Comparison of ENCODE assay signal across 26 cellular contexts in genomic region chr9:108536836-108537601, GRCh38.
DNase-seq lines count a peak whose midpoint lies in the region; FAIRE-seq and TF ChIP-seq lines count a peak whose summit lies in the region.
"Had no signal": no experiment of that assay in that cellular context is flagged by ENCODE, and none has a peak within 500 bp of the region (broad histone marks: within the 10 kb centered on the region; RNA-seq: fewer than 3 reads in every experiment).

No MANE protein-coding gene starts in this region.

- no peak overlapping the region for H3K4me3 ChIP-seq in astrocyte (ENCODE audit: insufficient read depth, low read depth, low read length)
- H3K4me3 ChIP-seq: BLaER1 treated with 17β-estradiol and CSF1 and Interleukin-3, amounts not matched to agents 10 nM and 100 nM; GM12878; SK-N-MC had no signal

- H2AFZ ChIP-seq in astrocyte (ENCODE audit: low read depth, low read length) = no peak overlapping the region

- peaks cover 14% of the 10 kb centered on the region for H3K4me1 Mint-ChIP-seq in astrocyte (ENCODE audit: low read depth, unreplicated experiment)
- H3K4me1 Mint-ChIP-seq: CD4-positive, alpha-beta memory T cell had no signal

- no peak overlapping the region for H3K4me3 Mint-ChIP-seq in astrocyte (ENCODE audit: unreplicated experiment)
- H3K4me3 Mint-ChIP-seq: CD4-positive, alpha-beta memory T cell had no signal

- peaks cover 15% of the 10 kb centered on the region for H3K9me3 Mint-ChIP-seq in astrocyte (ENCODE audit: unreplicated experiment)

- DNase-seq in EL (peak; percentile 65), HTR-8/SVneo (ENCODE audit: insufficient read length, low spot score) (no peak), astrocyte (ENCODE audit: low read depth) (peak; percentile 34), iris pigment epithelial cell (ENCODE audit: low read depth) (peak; percentile 12), DMS153 treated with DMSO at 0.1 percent for 48 hours (lab: John Stamatoyannopoulos, UW; ENCODE audit: unreplicated experiment) (no peak), amniotic stem cell (lab: John Stamatoyannopoulos, UW) (no peak), occipital lobe (lab: John Stamatoyannopoulos, UW) (no peak)
- DNase-seq in activated CD8-positive, alpha-beta memory T cell treated with anti-CD3 and anti-CD28 coated beads, Interleukin-2, amount 50 U/mL, for 48 hours = no peak
- DNase-seq: Caco-2; CD4-positive, alpha-beta memory T cell; DMS 273 treated with DMSO at 0.1 percent for 48 hours; H7; KG1; NCI-H1105; NCI-H146; NCI-H2029 treated with DMSO at 0.1 percent for 48 hours; NCI-H345; NCI-H524 treated with DMSO at 0.1 percent for 48 hours; OCI-M1; RPMI8226; SHP77 treated with DMSO at 0.1 percent for 48 hours; SW 1271 had no signal

- no peaks in the 10 kb centered on the region for H3K27me3 Mint-ChIP-seq in astrocyte (ENCODE audit: low read depth, unreplicated experiment)

- no peak overlapping the region for H3K4me2 ChIP-seq in astrocyte (ENCODE audit: low read length)
- H3K4me2 ChIP-seq: BLaER1 treated with 17β-estradiol and CSF1 and Interleukin-3, amounts not matched to agents 10 nM and 100 nM had no signal

- no peak overlapping the region for H3K9ac ChIP-seq in astrocyte (ENCODE audit: low read length)
- H3K9ac ChIP-seq: BLaER1 treated with 17β-estradiol and CSF1 and Interleukin-3, amounts not matched to agents 10 nM and 100 nM had no signal

- H3K79me2 ChIP-seq in astrocyte (ENCODE audit: insufficient read depth, low read length) = no peaks in the 10 kb centered on the region

- no peaks in the 10 kb centered on the region for H3K36me3 ChIP-seq in astrocyte (ENCODE audit: insufficient read depth, low read length)
- H3K36me3 ChIP-seq: BLaER1 treated with 17β-estradiol and CSF1 and Interleukin-3, amounts not matched to agents 10 nM and 100 nM had no signal

- H4K20me1 ChIP-seq in astrocyte (ENCODE audit: insufficient read depth, low read length) = no peaks in the 10 kb centered on the region
- H4K20me1 ChIP-seq: BLaER1 treated with 17β-estradiol and CSF1 and Interleukin-3, amounts not matched to agents 10 nM and 100 nM had no signal

- no peak overlapping the region for H3K27ac ChIP-seq in astrocyte (ENCODE audit: low read depth, low read length)
- H3K27ac ChIP-seq: BLaER1 treated with 17β-estradiol and CSF1 and Interleukin-3, amounts not matched to agents 10 nM and 100 nM; HL-60; SK-N-MC had no signal

- FAIRE-seq in HTR-8/SVneo (lab: Jason Lieb, UNC) (peak; percentile 9), astrocyte (lab: Jason Lieb, UNC) (no peak)
- FAIRE-seq: GM12878 had no signal

- no peak for TF ChIP-seq CTCF in astrocyte (IDR thresholded peaks at IDR 0.05; ENCODE audit: insufficient read depth, low read depth, low read length)

- H3K27me3 ChIP-seq in astrocyte (ENCODE audit: insufficient read depth, low read length) = no peaks in the 10 kb centered on the region
- H3K27me3 ChIP-seq: BLaER1 treated with 17β-estradiol and CSF1 and Interleukin-3, amounts not matched to agents 10 nM and 100 nM had no signal

- peaks cover 17% of the 10 kb centered on the region for H3K4me1 ChIP-seq in astrocyte (ENCODE audit: insufficient read depth, low read length)

- H3K27ac Mint-ChIP-seq in astrocyte (ENCODE audit: unreplicated experiment) = no peak overlapping the region
- H3K27ac Mint-ChIP-seq: CD4-positive, alpha-beta memory T cell had no signal

- H3K36me3 Mint-ChIP-seq in astrocyte (ENCODE audit: low read depth, unreplicated experiment) = no peaks in the 10 kb centered on the region
- H3K36me3 Mint-ChIP-seq: CD4-positive, alpha-beta memory T cell had no signal

- peaks cover 9% of the 10 kb centered on the region for H3K9me3 ChIP-seq in astrocyte (ENCODE audit: insufficient read depth, low read depth, low read length)
- H3K9me3 ChIP-seq: Caco-2 had no signal

Comparison
In these comparisons a context has a peak if more than half of its experiments do, and no peak if none do; other contexts are left out.
1. DNase-seq: peak in EL (single experiment), astrocyte (single experiment) and iris pigment epithelial cell (single experiment); none in HTR-8/SVneo (single experiment), activated CD8-positive, alpha-beta memory T cell treated with anti-CD3 and anti-CD28 coated beads, Interleukin-2, amount 50 U/mL, for 48 hours (single experiment), DMS153 treated with DMSO at 0.1 percent for 48 hours (single experiment), amniotic stem cell (single experiment) and occipital lobe (single experiment).